Comparison of ENCODE assay signal across 10 cellular contexts in the genomic region with DNA sequence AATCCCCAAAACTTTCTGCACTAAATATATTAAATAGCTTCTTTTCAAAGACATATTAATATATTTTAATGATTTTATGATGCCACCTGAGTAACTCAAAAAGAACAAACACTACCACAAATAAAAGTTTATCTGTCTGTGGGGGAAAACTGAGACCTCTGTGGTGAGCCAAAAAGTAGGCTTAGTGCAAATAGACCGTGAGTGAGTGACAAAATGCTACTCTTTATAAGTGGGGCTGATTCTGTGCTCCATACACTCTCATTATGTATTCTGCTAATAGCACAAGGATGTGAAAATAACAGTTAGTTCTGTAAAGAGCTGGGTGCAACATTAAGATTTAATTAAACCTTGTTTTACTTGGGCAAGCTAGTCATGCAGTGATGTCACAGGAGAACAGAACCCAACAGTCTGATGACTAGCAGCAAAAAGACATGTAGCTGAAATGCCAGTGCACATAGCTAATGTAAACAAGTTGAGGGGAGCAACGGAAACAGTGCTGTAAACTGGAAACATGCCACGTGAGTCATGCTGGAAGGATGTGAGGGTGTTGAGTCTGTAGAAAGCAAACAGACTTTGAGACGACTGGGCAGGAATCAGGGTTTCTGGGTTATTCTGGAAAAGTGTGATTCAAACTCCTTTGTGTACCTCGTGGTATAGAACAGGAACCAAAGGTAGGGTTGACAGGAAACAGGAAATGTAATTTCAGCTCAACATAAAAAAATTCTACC.
A peak's percentile ranks its signal among the peaks of the same experiment; 100 is the strongest.
DNase-seq lines count a peak whose midpoint lies in the region; TF ChIP-seq lines count a peak whose summit lies in the region.
"Had no signal": no experiment of that assay in that cellular context is flagged by ENCODE, and none has a peak within 500 bp of the region (broad histone marks: within the 10 kb centered on the region; RNA-seq: fewer than 3 reads in every experiment).

No MANE protein-coding gene starts in this region.

- no peaks in the 10 kb centered on the region for H3K9me3 Mint-ChIP-seq in nephron progenitor cell

- no peak overlapping the region for H2BK15ac ChIP-seq in mesendoderm (replicated peaks; ENCODE audit: low read depth)

- no peak overlapping the region for H2BK5ac ChIP-seq in mesendoderm (ENCODE audit: low read length)

- H3K79me2 ChIP-seq in mesendoderm (ENCODE audit: control insufficient read depth, insufficient read depth, low read length), result no peaks in the 10 kb centered on the region

- H3K18ac ChIP-seq in mesendoderm (ENCODE audit: low read length), result no peak overlapping the region

- no peaks in the 10 kb centered on the region for H3K79me1 ChIP-seq in mesendoderm (ENCODE audit: low read length)

- no peak overlapping the region for H3K9ac ChIP-seq in colonic mucosa (ENCODE audit: low read depth in 2 of 2, low read length in 2 of 2)
- H3K9ac ChIP-seq in mesendoderm (ENCODE audit: low read length), result no peak overlapping the region
- H3K9ac ChIP-seq: KMS-11 had no signal

- WGBS in mesendoderm (ENCODE audit: extremely low coverage, insufficient coverage, low lambda C conversion rate), result no CpG with 5 or more reads among the region's 5 CpGs

- no peak overlapping the region for H3K27ac Mint-ChIP-seq in nephron progenitor cell

- no peaks in the 10 kb centered on the region for H3K27me3 ChIP-seq in colonic mucosa
- H3K27me3 ChIP-seq in mesendoderm (ENCODE audit: insufficient read depth, low read length, poor library complexity), result no peaks in the 10 kb centered on the region
- H3K27me3 ChIP-seq: cardiac muscle cell had no signal

- H3K4me1 ChIP-seq in colonic mucosa (no peaks in the 10 kb centered on the region), mesendoderm (ENCODE audit: control insufficient read depth, low read depth, low read length) (no peaks in the 10 kb centered on the region)

- intact Hi-C loops in colonic mucosa (cut with DNase I), result no loop called here

- H4K8ac ChIP-seq in mesendoderm (ENCODE audit: low read depth, low read length), result no peak overlapping the region

- H3K36me3 Mint-ChIP-seq in nephron progenitor cell (ENCODE audit: low read depth), result no peaks in the 10 kb centered on the region

- H3K4ac ChIP-seq in mesendoderm (ENCODE audit: low read depth, low read length), result no peak overlapping the region

- peaks cover 5% of the 10 kb centered on the region for H3K4me1 Mint-ChIP-seq in nephron progenitor cell

- no peak for TF ChIP-seq CTCF in AG10803 (conservative IDR thresholded peaks at IDR 0.05; ENCODE audit: low read length)
- TF ChIP-seq CTCF in colonic mucosa (IDR thresholded peaks at IDR 0.05), result no peak
- no peak for TF ChIP-seq CTCF in nephron progenitor cell (IDR thresholded peaks at IDR 0.05)

- no peak overlapping the region for H3K4me2 ChIP-seq in mesendoderm (ENCODE audit: low read length)
- H3K4me2 ChIP-seq: KMS-11 had no signal

- H2BK120ac ChIP-seq in mesendoderm (ENCODE audit: low read depth, low read length), result no peak overlapping the region

- H3K27ac ChIP-seq in colonic mucosa (no peak overlapping the region), mesendoderm (ENCODE audit: low read depth, low read length) (no peak overlapping the region)
- H3K27ac ChIP-seq: cardiac muscle cell, KMS-11 had no signal

- no peaks in the 10 kb centered on the region for H3K27me3 Mint-ChIP-seq in nephron progenitor cell (ENCODE audit: low read depth, poor library complexity)

- H3K23ac ChIP-seq in mesendoderm (ENCODE audit: low read length), result no peak overlapping the region

- no peak overlapping the region for H3K4me3 Mint-ChIP-seq in nephron progenitor cell

- H4K5ac ChIP-seq in mesendoderm (ENCODE audit: low read length), result no peak overlapping the region

- DNase-seq in AG10803 (ENCODE audit: low read depth) (peak; percentile 99), NCI-H1105 (lab: John Stamatoyannopoulos, UW) (peak; percentile 29), colonic mucosa (peak; percentile 21), mesendoderm (peak; percentile 85), nephron progenitor cell (no peak), midbrain (lab: John Stamatoyannopoulos, UW) (no peak), HuH-7.5 (ENCODE audit: low spot score) (no peak)
- no peak for DNase-seq in activated CD4-positive, alpha-beta T cell treated with anti-CD3 and anti-CD28 coated beads, Interleukin-2, amount 50 U/mL, for 1 hour

- H3K36me3 ChIP-seq in colonic mucosa (no peaks in the 10 kb centered on the region), mesendoderm (ENCODE audit: control insufficient read depth, insufficient read depth, low read length) (no peaks in the 10 kb centered on the region)
- H3K36me3 ChIP-seq: cardiac muscle cell had no signal

- H3K4me3 ChIP-seq in AG10803 (ENCODE audit: low read length), result peak overlapping the region; percentile 17
- H3K4me3 ChIP-seq in colonic mucosa, result no peak overlapping the region
- no peak overlapping the region for H3K4me3 ChIP-seq in mesendoderm (ENCODE audit: low read length)
- H3K4me3 ChIP-seq: cardiac muscle cell had no signal

- H3K56ac ChIP-seq in mesendoderm (ENCODE audit: low read length), result no peak overlapping the region

- H2AK5ac ChIP-seq in mesendoderm (ENCODE audit: low read length), result no peak overlapping the region

- no peaks in the 10 kb centered on the region for H3K9me3 ChIP-seq in colonic mucosa

Comparison
In these comparisons a context has a peak if more than half of its experiments do, and no peak if none do; other contexts are left out.
1. DNase-seq: peak in AG10803 (single experiment), NCI-H1105 (single experiment), colonic mucosa (single experiment) and mesendoderm (single experiment); none in nephron progenitor cell (single experiment), midbrain (single experiment), activated CD4-positive, alpha-beta T cell treated with anti-CD3 and anti-CD28 coated beads, Interleukin-2, amount 50 U/mL, for 1 hour (single experiment) and HuH-7.5 (single experiment).